ENCODE assay signal across 11 cellular contexts in the genomic region with DNA sequence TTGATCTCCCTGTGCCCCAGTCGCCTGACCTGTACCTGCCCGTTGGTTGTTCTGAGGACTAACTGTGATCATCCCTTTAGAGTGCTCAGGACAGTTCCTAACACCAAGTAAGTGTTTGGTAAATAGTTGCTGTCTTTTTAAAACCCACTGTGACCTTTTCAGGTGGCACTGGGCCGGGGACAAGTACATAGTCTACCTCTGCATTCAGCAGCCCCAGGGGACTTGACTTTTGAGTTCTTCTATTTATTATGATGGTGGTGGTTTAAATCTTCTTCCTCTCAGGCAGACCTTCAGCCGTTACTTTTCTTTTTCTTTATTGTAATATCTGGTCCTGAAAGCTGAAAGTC. TPM values are rescaled to one million over a fixed set of nuclear protein-coding genes. Genes with fewer than 3 reads are reported as not detected.
DNase-seq lines count a peak whose midpoint lies in the region; ATAC-seq and TF ChIP-seq lines count a peak whose summit lies in the region.
"Had no signal": no experiment of that assay in that cellular context is flagged by ENCODE, and none has a peak within 500 bp of the region (broad histone marks: within the 10 kb centered on the region; RNA-seq: fewer than 3 reads in every experiment).

No MANE protein-coding gene starts in this region.

- H3K9ac ChIP-seq in OCI-LY1 (ENCODE audit: low read length), result no peak overlapping the region; the same call in 1 of the 2 replicates

- H2AFZ ChIP-seq in OCI-LY1 (ENCODE audit: low read length), result no peak overlapping the region

- POLR2A ChIA-PET in CD4-positive, alpha-beta memory T cell (lab: Charles Lee; ENCODE audit: partially characterized antibody), result interaction anchor here (1.1 to 34.5 kb wide), 8 partner anchors 8 to 139 kb away, joined by 3 to 941 read pairs (median 5); a partner anchor contains a TSS

- no peaks in the 10 kb centered on the region for H4K20me1 ChIP-seq in OCI-LY1 (ENCODE audit: insufficient read depth, low read length)

- H3K4me2 ChIP-seq in OCI-LY1 (ENCODE audit: low read length), result no peak overlapping the region

- H3K9me3 ChIP-seq in CD4-positive, alpha-beta memory T cell (ENCODE audit: control insufficient read depth in 1 of 2, low read length in 2 of 2), result no peaks in the 10 kb centered on the region
- H3K9me3 ChIP-seq in OCI-LY1 (ENCODE audit: low read length) (no peaks in the 10 kb centered on the region), MG63 (no peaks in the 10 kb centered on the region)

- peak overlapping the region; percentile 67 for H3K27ac ChIP-seq in CD4-positive, alpha-beta memory T cell (ENCODE audit: low read depth, low read length)
- H3K27ac ChIP-seq in OCI-LY1 (ENCODE audit: low read depth, low read length, poor library complexity, severe bottlenecking), result peak overlapping the region; percentile 24

- intact Hi-C loops in CD4-positive, alpha-beta memory T cell (cut with micrococcal nuclease), result no loop called here

- peak overlapping the region in 1 of 2 donors; percentile 9 for H3K4me3 ChIP-seq in CD4-positive, alpha-beta memory T cell (ENCODE audit: low read length in 2 of 2)
- H3K4me3 ChIP-seq in OCI-LY1 (ENCODE audit: low read depth, low read length, poor library complexity, severe bottlenecking), result no peak overlapping the region
- no peak overlapping the region for H3K4me3 ChIP-seq in MG63

- H3K9me2 ChIP-seq in OCI-LY1 (ENCODE audit: low read depth, low read length), result no peaks in the 10 kb centered on the region

- peak overlapping the region; percentile 88 to 98 (median 96) for H3K27ac Mint-ChIP-seq in CD4-positive, alpha-beta memory T cell
- H3K27ac Mint-ChIP-seq in central memory CD8-positive, alpha-beta T cell (ENCODE audit: low read depth), result peak overlapping the region; percentile 88
- peak overlapping the region; percentile 88 for H3K27ac Mint-ChIP-seq in osteocyte (ENCODE audit: unreplicated experiment)

- peaks cover 100% of the 10 kb centered on the region for H3K4me1 ChIP-seq in CD4-positive, alpha-beta memory T cell (ENCODE audit: insufficient read depth, low read length)
- H3K4me1 ChIP-seq in OCI-LY1 (ENCODE audit: insufficient read depth, low read length, severe bottlenecking), result peaks cover 27% of the 10 kb centered on the region

- H3K36me3 Mint-ChIP-seq in CD4-positive, alpha-beta memory T cell, result peaks cover 67 to 93% of the 10 kb centered on the region in 2 donors
- H3K36me3 Mint-ChIP-seq in central memory CD8-positive, alpha-beta T cell (ENCODE audit: insufficient read depth), result peaks cover 87% of the 10 kb centered on the region
- H3K36me3 Mint-ChIP-seq in osteocyte (ENCODE audit: unreplicated experiment), result peaks cover 10% of the 10 kb centered on the region

- no peaks in the 10 kb centered on the region for H3K27me3 ChIP-seq in CD4-positive, alpha-beta memory T cell (ENCODE audit: insufficient read depth, low read length)
- H3K27me3 ChIP-seq in OCI-LY1 (ENCODE audit: insufficient read depth, low read length), result no peaks in the 10 kb centered on the region
- no peaks in the 10 kb centered on the region for H3K27me3 ChIP-seq in MG63

- H3K27me3 Mint-ChIP-seq in CD4-positive, alpha-beta memory T cell, result no peaks in the 10 kb centered on the region
- H3K27me3 Mint-ChIP-seq in central memory CD8-positive, alpha-beta T cell, result no peaks in the 10 kb centered on the region
- no peaks in the 10 kb centered on the region for H3K27me3 Mint-ChIP-seq in osteocyte (ENCODE audit: unreplicated experiment)

- peak overlapping the region; percentile 47 to 86 (median 76) for H3K4me3 Mint-ChIP-seq in CD4-positive, alpha-beta memory T cell
- peak overlapping the region; percentile 66 for H3K4me3 Mint-ChIP-seq in central memory CD8-positive, alpha-beta T cell
- peak overlapping the region; percentile 36 for H3K4me3 Mint-ChIP-seq in osteocyte (ENCODE audit: unreplicated experiment)

- no peaks in the 10 kb centered on the region for H3F3A ChIP-seq in OCI-LY1 (ENCODE audit: insufficient read depth, low read length)

- no peaks in the 10 kb centered on the region for H3K9me3 Mint-ChIP-seq in CD4-positive, alpha-beta memory T cell
- no peaks in the 10 kb centered on the region for H3K9me3 Mint-ChIP-seq in central memory CD8-positive, alpha-beta T cell
- H3K9me3 Mint-ChIP-seq in osteocyte (ENCODE audit: unreplicated experiment), result no peaks in the 10 kb centered on the region

- H3K79me2 ChIP-seq in OCI-LY1 (ENCODE audit: insufficient read depth, low read length), result no peaks in the 10 kb centered on the region

- ATAC-seq in central memory CD8-positive, alpha-beta T cell (replicated peaks; ENCODE audit: extremely low read depth, poor library complexity, severe bottlenecking), result no peak
- ATAC-seq in HG03442 (IDR thresholded peaks at IDR 0.05; ENCODE audit: unreplicated experiment) (no peak), GM21390 (IDR thresholded peaks at IDR 0.05; ENCODE audit: unreplicated experiment) (no peak)

- no peak for DNase-seq in CD4-positive, alpha-beta memory T cell
- DNase-seq in central memory CD8-positive, alpha-beta T cell (ENCODE audit: low spot score in 2 of 2), result no peak
- DNase-seq in osteocyte (ENCODE audit: extremely low spot score, unreplicated experiment), result no peak
- DNase-seq in MG63, result no peak
- no peak for DNase-seq in DMS79 (lab: John Stamatoyannopoulos, UW)
- DNase-seq: mesenchymal stem cell, NCI-H1417 treated with DMSO at 0.1 percent for 48 hours had no signal

- H3K36me3 ChIP-seq in CD4-positive, alpha-beta memory T cell (ENCODE audit: insufficient read depth, low read length), result peaks cover 70% of the 10 kb centered on the region
- H3K36me3 ChIP-seq in OCI-LY1 (ENCODE audit: insufficient read depth, low read length) (peaks cover 9% of the 10 kb centered on the region; the same call in 1 of the 2 replicates), MG63 (no peaks in the 10 kb centered on the region)

- no peak for TF ChIP-seq CTCF in OCI-LY1 (IDR thresholded peaks at IDR 0.05; ENCODE audit: low read length)
- no peak for TF ChIP-seq CTCF in osteocyte (IDR thresholded peaks at IDR 0.05)

- peaks cover 82 to 100% (median 90%) of the 10 kb centered on the region in 4 donors for H3K4me1 Mint-ChIP-seq in CD4-positive, alpha-beta memory T cell
- H3K4me1 Mint-ChIP-seq in central memory CD8-positive, alpha-beta T cell, result peaks cover 85% of the 10 kb centered on the region
- peaks cover 82% of the 10 kb centered on the region for H3K4me1 Mint-ChIP-seq in osteocyte (ENCODE audit: unreplicated experiment)

- CTCF ChIA-PET in CD4-positive, alpha-beta memory T cell (lab: Charles Lee; ENCODE audit: partially characterized antibody), result interaction anchor here (1.0 to 49.4 kb wide), 5 partner anchors 26 to 121 kb away, joined by 4 to 1350 read pairs (median 10); a partner anchor contains a TSS

RNA-seq across cellular contexts. Expression of a gene that starts 38.8 kb away (rescaled TPM):
- total RNA-seq in CD4-positive, alpha-beta memory T cell, result 1,000 to 10,000 TPM; 1,287 to 1,352 TPM
- 100 to 1,000 TPM in 1 of 2 donors, 10 to 100 TPM in 1; 81.8 to 147 TPM for polyA plus RNA-seq in CD4-positive, alpha-beta memory T cell
- 136 and 157 TPM in 2 replicates for total RNA-seq in osteocyte
- 17.3 and 17.9 TPM in 2 replicates for total RNA-seq in MG63 (2014; rRNA removed; shearing (Covaris generic); ENCODE audit: low replicate concordance)

RNA-seq across cellular contexts. Expression of a gene that starts 55.5 kb away (rescaled TPM):
- under 1 TPM in 1 of 2 experiments, not detected in 1; 0.14 TPM for total RNA-seq in CD4-positive, alpha-beta memory T cell
- polyA plus RNA-seq in CD4-positive, alpha-beta memory T cell, result under 1 TPM in 1 of 2 donors, not detected in 1; 0.81 TPM
- total RNA-seq in osteocyte, result 0.19 and 0.21 TPM in 2 replicates
- total RNA-seq in MG63 (2014; rRNA removed; shearing (Covaris generic); ENCODE audit: low replicate concordance), result not detected in 2 replicates
- total RNA-seq: glomerular endothelial cell had no signal
